Comparison of ENCODE assay signal across 1 cellular context in genomic region chr2:156702520-156702919, GRCh38.
TF ChIP-seq lines count a peak whose summit lies in the region.

No MANE protein-coding gene starts in this region.

TF ChIP-seq in K562, 482 proteins besides CTCF, POLR2A, EP300 and RAD21 (continued from another document and continues in another):
- TF ChIP-seq CREM (IDR thresholded peaks at IDR 0.05; ENCODE audit: low read depth) (0 out of 2 replicates have a peak, but pooled peaks have one; percentile 20), TRIM28 (IDR thresholded peaks at IDR 0.05) (no peak), HES1 (IDR thresholded peaks at IDR 0.05; ENCODE audit: low read depth) (no peak), EZH2 (IDR thresholded peaks at IDR 0.05; ENCODE audit: borderline replicate concordance, low read depth, low read length) (no peak), ZNF197 (CRISPR knock-in tag; IDR thresholded peaks at IDR 0.05; ENCODE audit: low read depth) (no peak), NFRKB (IDR thresholded peaks at IDR 0.05; ENCODE audit: low read depth) (no peak), HMGXB4 (CRISPR knock-in tag; IDR thresholded peaks at IDR 0.05) (no peak), TRIM24 (IDR thresholded peaks at IDR 0.05) (peak in 1 of 2 experiments; percentile 18; a peak in 1 of 4 replicates), USF1 (CRISPR knock-in tag; IDR thresholded peaks at IDR 0.05) (no peak), MCM5 (IDR thresholded peaks at IDR 0.05; ENCODE audit: low read depth) (no peak), PCBP1 (IDR thresholded peaks at IDR 0.05; ENCODE audit: low read depth, low read length, poor library complexity, severe bottlenecking) (no peak), RBM15 (IDR thresholded peaks at IDR 0.05; ENCODE audit: insufficient read depth, low read length) (no peak), CBFA2T3 (IDR thresholded peaks at IDR 0.05) (peak; percentile 59), ZNF592 (IDR thresholded peaks at IDR 0.05) (peak; percentile 78), PHB (CRISPR knock-in tag; IDR thresholded peaks at IDR 0.05) (no peak), ZC3H11A (IDR thresholded peaks at IDR 0.05; ENCODE audit: low read depth, low read length) (no peak), MYNN (IDR thresholded peaks at IDR 0.05) (no peak), MYNN (CRISPR knock-in tag; IDR thresholded peaks at IDR 0.05) (no peak), ESRRA (IDR thresholded peaks at IDR 0.05; ENCODE audit: borderline replicate concordance, low read depth) (no peak), E2F4 (CRISPR knock-in tag; IDR thresholded peaks at IDR 0.05; ENCODE audit: low read depth) (no peak), HMBOX1 (IDR thresholded peaks at IDR 0.05) (peak; percentile 76), ZNF518B (CRISPR knock-in tag; IDR thresholded peaks at IDR 0.05) (no peak), MBD2 (IDR thresholded peaks at IDR 0.05; ENCODE audit: borderline replicate concordance, low read depth) (no peak), CBX3 (IDR thresholded peaks at IDR 0.05; ENCODE audit: borderline replicate concordance in 1 of 2, low read length in 2 of 2) (0 out of 3 replicates have a peak, but pooled peaks of 1 of the 2 experiments have one; percentile 27), BACH1 (tag; IDR thresholded peaks at IDR 0.05) (no peak), ZNF77 (CRISPR knock-in tag; IDR thresholded peaks at IDR 0.05) (no peak), THRB (CRISPR knock-in tag; conservative IDR thresholded peaks at IDR 0.05) (no peak), BCL6 (CRISPR knock-in tag; IDR thresholded peaks at IDR 0.05) (no peak), SLC30A9 (CRISPR knock-in tag; IDR thresholded peaks at IDR 0.05) (no peak), HIVEP1 (CRISPR knock-in tag; IDR thresholded peaks at IDR 0.05) (no peak), NR2F6 (CRISPR knock-in tag; IDR thresholded peaks at IDR 0.05) (no peak), STAT5A (IDR thresholded peaks at IDR 0.05; ENCODE audit: borderline replicate concordance, low read length) (no peak), THRA (IDR thresholded peaks at IDR 0.05) (no peak), ZBTB9 (CRISPR knock-in tag; IDR thresholded peaks at IDR 0.05) (no peak), XRCC5 (IDR thresholded peaks at IDR 0.05; ENCODE audit: low read depth, low read length) (no peak), MNT (conservative IDR thresholded peaks at IDR 0.05) (no peak), DEAF1 (CRISPR knock-in tag; IDR thresholded peaks at IDR 0.05) (no peak), PURB (CRISPR knock-in tag; IDR thresholded peaks at IDR 0.05; ENCODE audit: low read depth) (no peak), MIER1 (IDR thresholded peaks at IDR 0.05; ENCODE audit: low read depth) (no peak)
